2 cellular contexts compared by ENCODE assay signal in the genomic region with DNA sequence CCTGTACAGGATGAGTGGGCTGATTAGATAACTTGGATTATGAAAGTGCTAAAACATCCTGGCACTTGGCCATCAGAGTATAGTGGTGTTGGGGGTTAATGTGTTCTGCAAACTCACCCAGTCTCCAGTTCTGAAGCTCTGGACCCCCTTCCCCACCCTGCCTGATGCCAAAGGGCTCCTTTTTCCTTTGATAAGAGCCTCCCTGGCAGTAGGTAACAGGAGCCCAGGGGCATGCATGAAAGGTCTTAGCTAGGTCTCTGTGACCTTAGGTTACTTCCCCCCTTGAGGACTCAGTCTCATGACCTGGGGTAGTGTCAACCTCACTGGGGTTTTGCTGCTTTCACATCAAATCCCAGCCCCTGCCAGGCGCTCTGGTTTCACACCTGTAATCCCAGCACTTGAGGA.
TF ChIP-seq lines count a peak whose summit lies in the region.

No MANE protein-coding gene starts in this region.

TF ChIP-seq in A549, 52 proteins besides CTCF, POLR2A, EP300 and RAD21:
- TF ChIP-seq JUN (IDR thresholded peaks at IDR 0.05) (0 out of 5 replicates have a peak, but pooled peaks of 1 of the 2 experiments have one; percentile 13), ZSCAN20 (CRISPR knock-in tag; IDR thresholded peaks at IDR 0.05) (no peak), HOXB13 (CRISPR knock-in tag; IDR thresholded peaks at IDR 0.05; ENCODE audit: low read depth) (no peak)

TF ChIP-seq in GM12878, 131 proteins besides CTCF, POLR2A, EP300 and RAD21:
- TF ChIP-seq BACH1 (IDR thresholded peaks at IDR 0.05; ENCODE audit: borderline replicate concordance) (no peak), PML (IDR thresholded peaks at IDR 0.05; ENCODE audit: low read length) (0 out of 2 replicates have a peak, but pooled peaks have one; percentile 21), MYC (IDR thresholded peaks at IDR 0.05; ENCODE audit: insufficient read depth, insufficient read length, insufficient replicate concordance, low read length, severe bottlenecking) (no peak), PAX8 (IDR thresholded peaks at IDR 0.05) (no peak), HDGF (IDR thresholded peaks at IDR 0.05) (no peak), POLR2AphosphoS5 (IDR thresholded peaks at IDR 0.05; ENCODE audit: low read length) (0 out of 2 replicates have a peak, but pooled peaks have one; percentile 25), IRF4 (IDR thresholded peaks at IDR 0.05; ENCODE audit: low read depth, low read length) (no peak), FOS (IDR thresholded peaks at IDR 0.05; ENCODE audit: borderline replicate concordance, extremely low read depth, insufficient read length) (no peak), MEF2B (IDR thresholded peaks at IDR 0.05; ENCODE audit: partially characterized antibody, poor library complexity, severe bottlenecking) (no peak), ZNF24 (IDR thresholded peaks at IDR 0.05) (no peak), NR2F1 (conservative IDR thresholded peaks at IDR 0.05) (0 out of 2 replicates have a peak, but pooled peaks have one; percentile 18), MTA2 (IDR thresholded peaks at IDR 0.05; ENCODE audit: low read depth) (peak; percentile 17; the same call in 1 of the 2 replicates)
